9 cellular contexts compared by ENCODE assay signal in the genomic region with DNA sequence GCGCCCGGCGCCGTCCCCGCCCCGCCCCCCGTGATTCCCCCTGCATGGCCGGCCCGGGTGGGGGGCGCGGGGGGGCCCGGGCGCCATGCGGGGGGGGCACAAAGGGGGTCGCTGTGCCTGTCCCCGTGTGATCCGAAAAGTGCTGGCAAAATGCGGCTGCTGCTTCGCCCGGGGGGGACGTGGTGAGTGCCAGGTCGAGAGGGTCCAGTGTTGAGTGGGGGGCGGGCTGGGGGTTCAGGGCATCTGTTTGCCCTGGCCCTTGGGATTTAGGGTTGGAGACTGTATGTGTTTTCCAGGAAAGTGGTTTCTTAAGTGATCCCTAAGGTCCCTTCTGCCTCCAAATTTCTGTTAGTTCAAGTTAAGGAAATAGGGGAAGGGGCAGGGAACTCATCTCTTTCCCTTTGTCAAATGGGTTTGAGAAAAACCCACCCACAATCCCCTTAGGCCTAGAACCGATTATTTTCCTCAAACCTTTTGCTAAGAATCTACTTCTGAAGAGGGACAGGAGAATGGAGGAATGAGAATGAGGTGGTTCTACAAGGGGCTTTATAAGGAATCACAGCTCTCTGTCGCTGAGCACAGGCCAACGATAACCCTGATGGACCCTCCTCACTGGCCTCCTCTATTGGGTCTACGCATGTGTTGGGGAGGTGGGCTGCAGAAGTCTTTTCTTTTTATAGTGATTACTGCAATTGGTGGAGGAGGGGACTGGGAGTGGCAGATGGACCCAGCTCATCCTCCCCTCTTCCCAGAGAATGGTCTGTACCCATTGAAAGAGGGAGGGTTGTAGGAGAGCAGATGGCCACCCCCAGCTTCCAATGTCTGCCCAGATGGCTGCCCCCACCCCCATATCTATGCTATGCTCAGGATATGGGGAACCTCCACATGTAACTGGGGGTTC. TPM values are rescaled to one million over a fixed set of nuclear protein-coding genes. Genes with fewer than 3 reads are reported as not detected.
DNase-seq lines count a peak whose midpoint lies in the region; ATAC-seq and TF ChIP-seq lines count a peak whose summit lies in the region.
"Had no signal": no experiment of that assay in that cellular context is flagged by ENCODE, and none has a peak within 500 bp of the region (broad histone marks: within the 10 kb centered on the region; RNA-seq: fewer than 3 reads in every experiment).

No MANE protein-coding gene starts in this region.

- H3K36me3 ChIP-seq in iPS-15b (ENCODE audit: control insufficient read depth, insufficient read depth, low read length) (peaks cover 2% of the 10 kb centered on the region), testis (ENCODE audit: low read depth, missing control alignments) (no peaks in the 10 kb centered on the region)

- H3K27ac Mint-ChIP-seq in activated CD4-positive, alpha-beta T cell treated with anti-CD3 and anti-CD28 coated beads, Interleukin-2, amount 10 ng/mL, durations not matched to agents 24 days and 14 days, result no peak overlapping the region

- TF ChIP-seq CTCF in WI38 (IDR thresholded peaks at IDR 0.05; ENCODE audit: low read depth, low read length), result no peak
- no peak for TF ChIP-seq CTCF in testis (IDR thresholded peaks at IDR 0.05)
- no peak for TF ChIP-seq CTCF in omental fat pad (IDR thresholded peaks at IDR 0.05)

- H3K9me3 Mint-ChIP-seq in activated CD4-positive, alpha-beta T cell treated with anti-CD3 and anti-CD28 coated beads, Interleukin-2, amount 10 ng/mL, durations not matched to agents 24 days and 14 days, result no peaks in the 10 kb centered on the region

- H3K36me3 Mint-ChIP-seq in activated CD4-positive, alpha-beta T cell treated with anti-CD3 and anti-CD28 coated beads, Interleukin-2, amount 10 ng/mL, durations not matched to agents 24 days and 14 days (ENCODE audit: low read depth), result no peaks in the 10 kb centered on the region

- peak overlapping the region; percentile 59 to 73 for H3K27ac ChIP-seq in testis
- H3K27ac ChIP-seq: C4-2B had no signal

- peaks cover 7% of the 10 kb centered on the region for H3K4me1 ChIP-seq in iPS-15b (ENCODE audit: control insufficient read depth, insufficient read depth, low read length)
- peaks cover 10% of the 10 kb centered on the region for H3K4me1 ChIP-seq in testis

- peaks cover 60% of the 10 kb centered on the region for H3K27me3 ChIP-seq in iPS-15b (ENCODE audit: control insufficient read depth, insufficient read depth, low read length)
- H3K27me3 ChIP-seq in testis, result no peaks in the 10 kb centered on the region

- peak overlapping the region; percentile 61 for H3K4me3 ChIP-seq in WI38 (ENCODE audit: low read depth, low read length)
- peak overlapping the region; percentile 53 for H3K4me3 ChIP-seq in iPS-15b (ENCODE audit: low read depth, low read length)
- peak overlapping the region; percentile 61 to 71 for H3K4me3 ChIP-seq in testis

- H3K4me1 Mint-ChIP-seq in activated CD4-positive, alpha-beta T cell treated with anti-CD3 and anti-CD28 coated beads, Interleukin-2, amount 10 ng/mL, durations not matched to agents 24 days and 14 days, result peaks cover 5% of the 10 kb centered on the region

- no peak for TF ChIP-seq POLR2A in testis (IDR thresholded peaks at IDR 0.05)

- H3K9me3 ChIP-seq in iPS-15b (ENCODE audit: control insufficient read depth, insufficient read depth, low read length) (no peaks in the 10 kb centered on the region), testis (no peaks in the 10 kb centered on the region)

- peak overlapping the region; percentile 48 for H3K4me3 Mint-ChIP-seq in activated CD4-positive, alpha-beta T cell treated with anti-CD3 and anti-CD28 coated beads, Interleukin-2, amount 10 ng/mL, durations not matched to agents 24 days and 14 days

- 11 to 34% methylated on average over 4 to 18 of the region's 27 CpGs for WGBS in testis, 2 donors

- intact Hi-C loops in activated CD4-positive, alpha-beta T cell treated with anti-CD3 and anti-CD28 coated beads, Interleukin-2, amount 10 ng/mL, durations not matched to agents 24 days and 14 days (cut with micrococcal nuclease), result no loop called here
- intact Hi-C loops in testis (cut with DNase I; ENCODE audit: low total_unique reads), result no loop called here

- DNase-seq in activated CD4-positive, alpha-beta T cell treated with anti-CD3 and anti-CD28 coated beads, Interleukin-2, amount 10 ng/mL, durations not matched to agents 24 days and 14 days, result no peak
- no peak for DNase-seq in activated CD4-positive, alpha-beta T cell treated with anti-CD3 and anti-CD28 coated beads for 4 hours
- DNase-seq in testis (no peak), hypothalamus (lab: John Stamatoyannopoulos, UW) (no peak), A172 (ENCODE audit: low spot score) (no peak), omental fat pad (ENCODE audit: low spot score) (no peak)

- peaks cover 53% of the 10 kb centered on the region for H3K27me3 Mint-ChIP-seq in activated CD4-positive, alpha-beta T cell treated with anti-CD3 and anti-CD28 coated beads, Interleukin-2, amount 10 ng/mL, durations not matched to agents 24 days and 14 days

- no peak overlapping the region for H3K9ac ChIP-seq in iPS-15b (ENCODE audit: low read depth, low read length)

- no peak for ATAC-seq in omental fat pad (ENCODE audit: low FRiP score)

RNA-seq across cellular contexts. Expression of a gene that starts 0.8 kb away (rescaled TPM):
- 1.6 and 1.7 TPM in 2 replicates for total RNA-seq in activated CD4-positive, alpha-beta T cell treated with anti-CD3 and anti-CD28 coated beads, Interleukin-2, amount 10 ng/mL, durations not matched to agents 24 days and 14 days
- 10 to 100 TPM; 18.0 to 26.5 TPM for total RNA-seq in testis
- 18.7 TPM for polyA plus RNA-seq in testis (ENCODE audit: insufficient read depth, low read depth, low replicate concordance)
- total RNA-seq in A172 (2014; rRNA removed; shearing (Covaris generic)), result 20.6 and 23.0 TPM in 2 replicates
- 10 to 100 TPM; 14.7 to 28.8 (median 20.0) TPM for total RNA-seq in omental fat pad

RNA-seq across cellular contexts. Expression of a gene that starts 7.4 kb away (rescaled TPM):
- 15.9 and 18.3 TPM in 2 replicates for total RNA-seq in activated CD4-positive, alpha-beta T cell treated with anti-CD3 and anti-CD28 coated beads, Interleukin-2, amount 10 ng/mL, durations not matched to agents 24 days and 14 days
- total RNA-seq in testis (10 to 100 TPM; 45.0 to 60.4 TPM), omental fat pad (10 to 100 TPM in 3 of 4 donors, 1 to 10 TPM in 1; 8.0 to 21.7 (median 13.3) TPM)
- 37.9 TPM for polyA plus RNA-seq in testis (ENCODE audit: insufficient read depth, low read depth, low replicate concordance)
- total RNA-seq in A172 (2014; rRNA removed; shearing (Covaris generic)), result 13.6 and 21.3 TPM in 2 replicates

RNA-seq across cellular contexts. Expression of a gene that starts 20.9 kb away (rescaled TPM):
- 4.6 and 5.7 TPM in 2 replicates for total RNA-seq in activated CD4-positive, alpha-beta T cell treated with anti-CD3 and anti-CD28 coated beads, Interleukin-2, amount 10 ng/mL, durations not matched to agents 24 days and 14 days
- total RNA-seq in testis, result 1 to 10 TPM; 2.3 to 3.2 TPM
- 1.8 TPM for polyA plus RNA-seq in testis (ENCODE audit: insufficient read depth, low read depth, low replicate concordance)
- 61.9 and 82.6 TPM in 2 replicates for total RNA-seq in A172 (2014; rRNA removed; shearing (Covaris generic))
- total RNA-seq in omental fat pad, result 1 to 10 TPM in 2 of 4 donors, under 1 TPM in 2; 0.36 to 3.0 (median 1.0) TPM

RNA-seq across cellular contexts. Expression of a gene that starts 21.1 kb away (rescaled TPM):
- 21.5 and 23.0 TPM in 2 replicates for total RNA-seq in activated CD4-positive, alpha-beta T cell treated with anti-CD3 and anti-CD28 coated beads, Interleukin-2, amount 10 ng/mL, durations not matched to agents 24 days and 14 days
- total RNA-seq in testis (10 to 100 TPM; 47.6 to 54.6 TPM), omental fat pad (10 to 100 TPM; 16.9 to 21.3 (median 17.6) TPM)
- polyA plus RNA-seq in testis (ENCODE audit: insufficient read depth, low read depth, low replicate concordance), result 78.0 TPM
- total RNA-seq in A172 (2014; rRNA removed; shearing (Covaris generic)), result 42.5 and 54.0 TPM in 2 replicates
